In genomic region chr2:241816431-241817121, GRCh38 we compare ENCODE assay signal across 22 cellular contexts. TPM values are rescaled to one million over a fixed set of nuclear protein-coding genes. Genes with fewer than 3 reads are reported as not detected.
DNase-seq lines count a peak whose midpoint lies in the region; TF ChIP-seq lines count a peak whose summit lies in the region.
"Had no signal": no experiment of that assay in that cellular context is flagged by ENCODE, and none has a peak within 500 bp of the region (broad histone marks: within the 10 kb centered on the region; RNA-seq: fewer than 3 reads in every experiment).

No MANE protein-coding gene starts in this region.

- TF ChIP-seq CTCF in suprapubic skin (IDR thresholded peaks at IDR 0.05): no peak

- no peak overlapping the region for H3K27ac ChIP-seq in suprapubic skin
- H3K27ac ChIP-seq: esophagus squamous epithelium had no signal

- no peaks in the 10 kb centered on the region for H3K27me3 ChIP-seq in H7 (ENCODE audit: control insufficient read depth, insufficient read depth, low read length)
- peaks cover 30% of the 10 kb centered on the region for H3K27me3 ChIP-seq in suprapubic skin

- H3K4me1 ChIP-seq in suprapubic skin: no peaks in the 10 kb centered on the region

- 55% methylated on average over 19 of the region's 33 CpGs for WGBS in suprapubic skin

- no peaks in the 10 kb centered on the region for H3K9me3 ChIP-seq in suprapubic skin
- H3K9me3 ChIP-seq: esophagus squamous epithelium had no signal

- TF ChIP-seq EP300 in suprapubic skin (IDR thresholded peaks at IDR 0.05): no peak

- no peak for TF ChIP-seq POLR2A in suprapubic skin (IDR thresholded peaks at IDR 0.05)

- no peaks in the 10 kb centered on the region for H3K36me3 ChIP-seq in H7 (replicated peaks; ENCODE audit: control insufficient read depth, insufficient read depth, low read length)
- H3K36me3 ChIP-seq in suprapubic skin: no peaks in the 10 kb centered on the region
- H3K36me3 ChIP-seq: esophagus squamous epithelium had no signal

- DNase-seq in activated effector memory CD4-positive, alpha-beta T cell treated with anti-CD3 and anti-CD28 coated beads, Interleukin-2, amount 50 U/mL, for 16 hours: peak; percentile 58
- no peak for DNase-seq in activated effector memory CD4-positive, alpha-beta T cell treated with Interleukin-2 at 50 U/mL for 16 hours
- peak; percentile 58 for DNase-seq in H7
- peak; percentile 56 for DNase-seq in islet precursor cell
- peak; percentile 56 to 76 for DNase-seq in suprapubic skin (ENCODE audit: low spot score in 2 of 2)
- no peak for DNase-seq in NCI-H82 (lab: John Stamatoyannopoulos, UW)
- DNase-seq in DMS153 (lab: John Stamatoyannopoulos, UW): no peak
- DNase-seq in Ammon's horn (ENCODE audit: low spot score): no peak
- DNase-seq: activated CD8-positive, alpha-beta T cell treated with anti-CD3 and anti-CD28 coated beads, Interleukin-2, amount 10 ng/mL, durations not matched to agents 7 days and 5 days; cerebellar nuclear complex; effector CD8-positive, alpha-beta T cell; esophagus squamous epithelium; Karpas-422; NCI-H187; stimulated activated CD4-positive, alpha-beta T cell treated with anti-CD3 and anti-CD28 coated beads, Interleukin-4, amount 100 ng/mL, for 1 hour had no signal

- H3K4me3 ChIP-seq in H7 (ENCODE audit: insufficient read depth, low read depth, low read length): no peak overlapping the region
- no peak overlapping the region for H3K4me3 ChIP-seq in suprapubic skin
- H3K4me3 ChIP-seq: esophagus squamous epithelium had no signal

RNA-seq across cellular contexts. Expression of gene NEU4, which starts 7.6 kb away (rescaled TPM):
- total RNA-seq in H7 (2014; rRNA removed; shearing (Covaris generic)): 0.41 TPM in 1 of 2 replicates, not detected in the other
- total RNA-seq in suprapubic skin: under 1 TPM in 2 of 4 donors, not detected in 2; 0.21 to 0.70 TPM
- total RNA-seq: esophagus squamous epithelium, H4, HT1080 had no signal

RNA-seq across cellular contexts. Expression of gene GAL3ST2, which starts 40.0 kb away (rescaled TPM):
- 0.14 TPM in 1 of 2 replicates, not detected in the other for total RNA-seq in H7 (2014; rRNA removed; shearing (Covaris generic))
- total RNA-seq in suprapubic skin: not detected
- total RNA-seq: astrocyte, H4, HT1080, urinary bladder had no signal

RNA-seq across cellular contexts. Expression of gene PDCD1, which starts 42.1 kb away (rescaled TPM):
- 1.0 and 2.8 TPM in 2 replicates for total RNA-seq in H7 (2014; rRNA removed; shearing (Covaris generic))
- total RNA-seq in suprapubic skin: not detected
- total RNA-seq: astrocyte, H4, HT1080, urinary bladder had no signal

RNA-seq across cellular contexts. Expression of gene RTP5, which starts 53.0 kb away (rescaled TPM):
- total RNA-seq in H7 (2014; rRNA removed; shearing (Covaris generic)): not detected in 2 replicates
- not detected for total RNA-seq in suprapubic skin
- total RNA-seq: activated CD8-positive, alpha-beta T cell treated with anti-CD3 and anti-CD28 coated beads, Interleukin-2, amount 10 ng/mL, durations not matched to agents 7 days and 5 days; astrocyte; H4; HT1080; left lobe of liver; renal cortical epithelial cell; urinary bladder; WTC11 had no signal

Comparison
In these comparisons a context has a peak if more than half of its experiments do, and no peak if none do; other contexts are left out.
1. DNase-seq: peak in activated effector memory CD4-positive, alpha-beta T cell treated with anti-CD3 and anti-CD28 coated beads, Interleukin-2, amount 50 U/mL, for 16 hours (single experiment), H7 (single experiment), islet precursor cell (single experiment) and suprapubic skin (2 of 2); none in activated effector memory CD4-positive, alpha-beta T cell treated with Interleukin-2 at 50 U/mL for 16 hours (single experiment), NCI-H82 (single experiment), DMS153 (single experiment) and Ammon's horn (single experiment).